In the genomic region with DNA sequence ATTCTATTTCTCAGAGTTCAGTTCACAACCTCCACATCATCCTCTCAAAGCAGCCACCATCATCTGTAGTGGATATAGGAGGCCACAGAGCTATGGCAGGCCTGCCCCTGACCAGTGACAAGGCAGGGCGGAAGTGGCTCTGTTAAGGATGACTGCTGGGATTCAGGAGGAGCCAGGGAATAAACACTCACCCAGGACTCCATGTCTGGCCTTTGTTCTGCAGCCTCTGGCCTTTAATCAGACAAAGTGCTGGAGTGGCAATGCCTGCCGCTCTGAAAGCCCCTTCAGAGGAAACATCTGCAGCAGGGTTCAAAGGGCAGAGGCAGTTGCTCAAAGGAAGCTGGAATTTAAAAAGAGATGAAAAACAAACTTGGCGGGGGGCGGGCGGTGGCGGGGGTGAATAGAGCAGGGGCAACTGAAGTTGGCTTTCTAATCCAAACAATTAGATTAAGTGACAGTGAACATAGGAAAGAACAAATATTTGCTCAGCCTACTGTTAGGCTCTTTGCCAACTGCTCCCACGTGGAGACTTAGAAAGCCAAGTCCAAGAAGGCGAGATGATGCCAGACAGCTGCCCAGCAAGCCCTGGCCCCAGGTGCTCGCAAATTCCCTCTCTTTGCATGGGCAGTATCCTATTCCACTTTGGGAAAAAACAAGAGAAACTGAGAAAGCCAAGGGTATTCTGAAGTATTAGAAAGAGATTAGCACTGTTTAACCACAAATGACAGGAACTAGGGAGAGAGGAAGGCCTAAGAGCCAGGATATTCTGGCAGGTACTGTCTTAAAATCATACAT, we compare ENCODE assay signal across 8 cellular contexts. TPM values are rescaled to one million over a fixed set of nuclear protein-coding genes. Genes with fewer than 3 reads are reported as not detected.
DNase-seq lines count a peak whose midpoint lies in the region; ATAC-seq and TF ChIP-seq lines count a peak whose summit lies in the region.

No MANE protein-coding gene starts in this region.

- H3K36me3 Mint-ChIP-seq in Caco-2 (ENCODE audit: insufficient read depth, unreplicated experiment), result no peaks in the 10 kb centered on the region
- H3K36me3 Mint-ChIP-seq in activated naive CD8-positive, alpha-beta T cell treated with anti-CD3 and anti-CD28 coated beads, Interleukin-2, amount 10 ng/mL, durations not matched to agents 7 days and 5 days, result peaks cover 25% of the 10 kb centered on the region

- in situ Hi-C loops in ACHN (cut with HindIII; ENCODE audit: low pct_ligation_motif_present, low pct_unique_long_range_greater_than_20kb, low sequenced_read_pairs), result no loop called here

- BruUV-seq in Caco-2 (replicated peaks; lab: Mats Ljungman, UMichigan), result no TSS peak

- H3K27me3 Mint-ChIP-seq in Caco-2 (ENCODE audit: insufficient read depth, unreplicated experiment), result no peaks in the 10 kb centered on the region
- H3K27me3 Mint-ChIP-seq in activated naive CD8-positive, alpha-beta T cell treated with anti-CD3 and anti-CD28 coated beads, Interleukin-2, amount 10 ng/mL, durations not matched to agents 7 days and 5 days, result no peaks in the 10 kb centered on the region

- H3K4me1 ChIP-seq in Caco-2, result peaks cover 39% of the 10 kb centered on the region

- DNase-seq in Caco-2, result peak; percentile 71 to 82
- peak; percentile 77 for DNase-seq in NCI-H1436 (lab: John Stamatoyannopoulos, UW)
- DNase-seq in activated naive CD8-positive, alpha-beta T cell treated with anti-CD3 and anti-CD28 coated beads, Interleukin-2, amount 10 ng/mL, durations not matched to agents 7 days and 5 days, result no peak
- DNase-seq in myocyte (ENCODE audit: low read depth), result peak; percentile 12
- no peak for DNase-seq in mesenteric fat pad (ENCODE audit: low spot score)
- no peak for DNase-seq in ACHN

- no peaks in the 10 kb centered on the region for H3K36me3 ChIP-seq in Caco-2 (ENCODE audit: control insufficient read depth, insufficient read depth, low read length)

- no peak overlapping the region for H3K4me3 ChIP-seq in Caco-2 (ENCODE audit: low read depth, low read length)

- H3K4me3 Mint-ChIP-seq in Caco-2 (ENCODE audit: unreplicated experiment), result peak overlapping the region; percentile 56
- H3K4me3 Mint-ChIP-seq in activated naive CD8-positive, alpha-beta T cell treated with anti-CD3 and anti-CD28 coated beads, Interleukin-2, amount 10 ng/mL, durations not matched to agents 7 days and 5 days, result peak overlapping the region; percentile 66

- POLR2A ChIA-PET in Caco-2 (lab: Charles Lee), result interaction anchor here (0.6 to 0.7 kb wide), 4 partner anchors 23 to 227 kb away, joined by 3 to 7 read pairs (median 4); a partner anchor contains a TSS
- POLR2A ChIA-PET in activated naive CD8-positive, alpha-beta T cell treated with anti-CD3 and anti-CD28 coated beads, Interleukin-2, amount 10 ng/mL, durations not matched to agents 7 days and 5 days (lab: Charles Lee), result interaction anchor here (0.6 kb wide), 1 partner anchor 15 kb away, joined by 3 read pairs; no protein-coding TSS in a partner anchor

- H3K27me3 ChIP-seq in Caco-2 (replicated peaks; ENCODE audit: control insufficient read depth, insufficient read depth, low read length), result no peaks in the 10 kb centered on the region

- peak overlapping the region; percentile 86 for H3K27ac Mint-ChIP-seq in Caco-2 (ENCODE audit: unreplicated experiment)
- peak overlapping the region; percentile 81 for H3K27ac Mint-ChIP-seq in activated naive CD8-positive, alpha-beta T cell treated with anti-CD3 and anti-CD28 coated beads, Interleukin-2, amount 10 ng/mL, durations not matched to agents 7 days and 5 days

- no peak for ATAC-seq in activated naive CD8-positive, alpha-beta T cell treated with anti-CD3 and anti-CD28 coated beads, Interleukin-2, amount 10 ng/mL, durations not matched to agents 7 days and 5 days (ENCODE audit: low read depth)
- no peak for ATAC-seq in GM21367 (IDR thresholded peaks at IDR 0.05; ENCODE audit: unreplicated experiment)
- ATAC-seq in GM19455 (IDR thresholded peaks at IDR 0.05; ENCODE audit: unreplicated experiment), result no peak

- H3K9me3 ChIP-seq in Caco-2, result no peaks in the 10 kb centered on the region

- intact Hi-C loops in Caco-2 (cut with micrococcal nuclease; ENCODE audit: unreplicated experiment), result loop anchor here (1.0 to 5.0 kb wide), 3 partner anchors 15 to 43 kb away; a partner anchor contains a TSS

- H3K9me3 Mint-ChIP-seq in Caco-2 (ENCODE audit: unreplicated experiment), result no peaks in the 10 kb centered on the region
- H3K9me3 Mint-ChIP-seq in activated naive CD8-positive, alpha-beta T cell treated with anti-CD3 and anti-CD28 coated beads, Interleukin-2, amount 10 ng/mL, durations not matched to agents 7 days and 5 days, result no peaks in the 10 kb centered on the region

- no peak for TF ChIP-seq CTCF in Caco-2 (IDR thresholded peaks at IDR 0.05; ENCODE audit: insufficient read depth in 1 of 2, low read depth in 1 of 2, low read length in 1 of 2, severe bottlenecking in 1 of 2, unreplicated experiment in 1 of 2)

- peaks cover 21% of the 10 kb centered on the region for H3K4me1 Mint-ChIP-seq in Caco-2 (ENCODE audit: low read depth, unreplicated experiment)
- peaks cover 54% of the 10 kb centered on the region for H3K4me1 Mint-ChIP-seq in activated naive CD8-positive, alpha-beta T cell treated with anti-CD3 and anti-CD28 coated beads, Interleukin-2, amount 10 ng/mL, durations not matched to agents 7 days and 5 days

- CTCF ChIA-PET in Caco-2 (lab: Charles Lee), result no interaction called here

RNA-seq across cellular contexts. Expression of a gene that starts 5.5 kb away (rescaled TPM):
- total RNA-seq in Caco-2 (2022) (26.6 and 27.0 TPM in 2 replicates), myocyte (10.6 and 11.2 TPM in 2 replicates), mesenteric fat pad (85.1 TPM)
- total RNA-seq in activated naive CD8-positive, alpha-beta T cell treated with anti-CD3 and anti-CD28 coated beads, Interleukin-2, amount 10 ng/mL, durations not matched to agents 7 days and 5 days, result 10 to 100 TPM; 59.8 to 64.9 TPM
- 11.5 TPM for polyA plus RNA-seq in myocyte (2012)

RNA-seq across cellular contexts. Expression of a gene that starts 34.7 kb away (rescaled TPM):
- not detected in 2 replicates for total RNA-seq in Caco-2 (2022)
- total RNA-seq in activated naive CD8-positive, alpha-beta T cell treated with anti-CD3 and anti-CD28 coated beads, Interleukin-2, amount 10 ng/mL, durations not matched to agents 7 days and 5 days, result 1 to 10 TPM in 1 of 2 experiments, not detected in 1; 1.6 TPM
- total RNA-seq in myocyte, result not detected in 2 replicates
- polyA plus RNA-seq in myocyte (2012), result not detected
- total RNA-seq in mesenteric fat pad, result not detected

RNA-seq across cellular contexts. Expression of a gene that starts 37.1 kb away (rescaled TPM):
- 106 and 107 TPM in 2 replicates for total RNA-seq in Caco-2 (2022)
- total RNA-seq in activated naive CD8-positive, alpha-beta T cell treated with anti-CD3 and anti-CD28 coated beads, Interleukin-2, amount 10 ng/mL, durations not matched to agents 7 days and 5 days, result 10 to 100 TPM; 67.2 to 70.5 TPM
- total RNA-seq in myocyte, result 33.6 and 40.7 TPM in 2 replicates
- polyA plus RNA-seq in myocyte (2012), result 29.5 TPM
- 46.8 TPM for total RNA-seq in mesenteric fat pad

RNA-seq across cellular contexts. Expression of a gene that starts 48.9 kb away (rescaled TPM):
- total RNA-seq in Caco-2 (2022) (not detected in 2 replicates), myocyte (7.3 TPM in 2 replicates), mesenteric fat pad (13.7 TPM)
- total RNA-seq in activated naive CD8-positive, alpha-beta T cell treated with anti-CD3 and anti-CD28 coated beads, Interleukin-2, amount 10 ng/mL, durations not matched to agents 7 days and 5 days, result 10 to 100 TPM; 17.7 to 18.7 TPM
- polyA plus RNA-seq in myocyte (2012), result 0.73 TPM

Comparison
In these comparisons a context has a peak if more than half of its experiments do, and no peak if none do; other contexts are left out.
1. DNase-seq: peak in Caco-2 (2 of 2), NCI-H1436 (single experiment) and myocyte (single experiment); none in activated naive CD8-positive, alpha-beta T cell treated with anti-CD3 and anti-CD28 coated beads, Interleukin-2, amount 10 ng/mL, durations not matched to agents 7 days and 5 days (single experiment), mesenteric fat pad (single experiment) and ACHN (single experiment).